In genomic region chr11:33542921-33543320, GRCh38 we compare ENCODE assay signal across 8 cellular contexts.
A peak's percentile ranks its signal among the peaks of the same experiment; 100 is the strongest.
DNase-seq lines count a peak whose midpoint lies in the region; ATAC-seq, FAIRE-seq and TF ChIP-seq lines count a peak whose summit lies in the region.

No MANE protein-coding gene starts in this region.

- CTCF ChIA-PET in activated CD8-positive, alpha-beta memory T cell treated with anti-CD3 and anti-CD28 coated beads, Interleukin-2, amount 10 ng/mL, durations not matched to agents 7 days and 5 days (lab: Charles Lee) = interaction anchor here (1.1 to 2.2 kb wide), 2 partner anchors 145 to 199 kb away, joined by 4 to 5 read pairs; no protein-coding TSS in a partner anchor

- no peak for ATAC-seq in activated CD8-positive, alpha-beta memory T cell treated with anti-CD3 and anti-CD28 coated beads, Interleukin-2, amount 10 ng/mL, durations not matched to agents 7 days and 5 days
- ATAC-seq in pancreas (peak; percentile 69 to 92 (median 80)), HG03354 (IDR thresholded peaks at IDR 0.05; ENCODE audit: poor library complexity, severe bottlenecking, unreplicated experiment) (no peak), natural killer cell (no peak)

- no peaks in the 10 kb centered on the region for H3K9me3 Mint-ChIP-seq in activated CD8-positive, alpha-beta memory T cell treated with anti-CD3 and anti-CD28 coated beads, Interleukin-2, amount 10 ng/mL, durations not matched to agents 7 days and 5 days (ENCODE audit: low read depth)
- no peaks in the 10 kb centered on the region for H3K9me3 Mint-ChIP-seq in natural killer cell

- no peaks in the 10 kb centered on the region for H3K9me3 ChIP-seq in pancreas

- H3K4me3 Mint-ChIP-seq in activated CD8-positive, alpha-beta memory T cell treated with anti-CD3 and anti-CD28 coated beads, Interleukin-2, amount 10 ng/mL, durations not matched to agents 7 days and 5 days = no peak overlapping the region
- no peak overlapping the region for H3K4me3 Mint-ChIP-seq in natural killer cell

- no peaks in the 10 kb centered on the region for H3K27me3 ChIP-seq in pancreas

- H3K4me1 ChIP-seq in pancreas = no peaks in the 10 kb centered on the region

- H3K36me3 Mint-ChIP-seq in activated CD8-positive, alpha-beta memory T cell treated with anti-CD3 and anti-CD28 coated beads, Interleukin-2, amount 10 ng/mL, durations not matched to agents 7 days and 5 days = no peaks in the 10 kb centered on the region
- no peaks in the 10 kb centered on the region for H3K36me3 Mint-ChIP-seq in natural killer cell

- H3K27ac Mint-ChIP-seq in activated CD8-positive, alpha-beta memory T cell treated with anti-CD3 and anti-CD28 coated beads, Interleukin-2, amount 10 ng/mL, durations not matched to agents 7 days and 5 days = no peak overlapping the region
- no peak overlapping the region for H3K27ac Mint-ChIP-seq in natural killer cell

- no peaks in the 10 kb centered on the region for H3K36me3 ChIP-seq in pancreas

- intact Hi-C loops in pancreas (cut with DNase I) = loop anchor here in 1 of 3 donors (10.0 kb wide), 1 partner anchor 202 kb away; no protein-coding TSS in a partner anchor
- intact Hi-C loops in natural killer cell (cut with micrococcal nuclease) = loop anchor here (1.0 kb wide), 1 partner anchor 199 kb away; no protein-coding TSS in a partner anchor

- H3K4me1 Mint-ChIP-seq in activated CD8-positive, alpha-beta memory T cell treated with anti-CD3 and anti-CD28 coated beads, Interleukin-2, amount 10 ng/mL, durations not matched to agents 7 days and 5 days = peaks cover 34% of the 10 kb centered on the region
- H3K4me1 Mint-ChIP-seq in natural killer cell = peaks cover 0 to 13% of the 10 kb centered on the region in 2 donors

- WGBS in pancreas, 2 donors = 41 to 47% methylated on average over 7 of the region's 7 CpGs

- peak; percentile 63 for TF ChIP-seq CTCF in foreskin fibroblast (IDR thresholded peaks at IDR 0.05; ENCODE audit: low read depth, low read length)
- TF ChIP-seq CTCF in pancreas (IDR thresholded peaks at IDR 0.05) = peak; percentile 36 to 57 (median 53)
- TF ChIP-seq CTCF in natural killer cell (IDR thresholded peaks at IDR 0.05) = no peak

- peaks cover 38% of the 10 kb centered on the region for H3K27me3 Mint-ChIP-seq in activated CD8-positive, alpha-beta memory T cell treated with anti-CD3 and anti-CD28 coated beads, Interleukin-2, amount 10 ng/mL, durations not matched to agents 7 days and 5 days
- peaks cover 12 to 19% of the 10 kb centered on the region in 2 donors for H3K27me3 Mint-ChIP-seq in natural killer cell (ENCODE audit: low read depth in 2 of 2)

- H3K4me3 ChIP-seq in foreskin fibroblast (ENCODE audit: low read depth in 1 of 2, low read length in 2 of 2) = no peak overlapping the region
- H3K4me3 ChIP-seq in pancreas = no peak overlapping the region

- no peak for FAIRE-seq in pancreas (lab: Jason Lieb, UNC)

- no peak overlapping the region for H3K27ac ChIP-seq in pancreas

- DNase-seq in NOMO-1 treated with DMSO at 0.1 percent for 48 hours (lab: John Stamatoyannopoulos, UW; ENCODE audit: unreplicated experiment) (peak; percentile 2), NOMO-1 treated with dmso at 0.1 percent for 144 hours (lab: John Stamatoyannopoulos, UW; ENCODE audit: unreplicated experiment) (no peak), M059J (ENCODE audit: low read depth) (peak; percentile 60), foreskin fibroblast (peak; percentile 31 to 69), pancreas (peak in 4 of 6 donors; percentile 32 to 75 (median 55)), natural killer cell (no peak)
- DNase-seq in activated CD8-positive, alpha-beta memory T cell treated with anti-CD3 and anti-CD28 coated beads, Interleukin-2, amount 10 ng/mL, durations not matched to agents 7 days and 5 days = peak; percentile 55

Comparison
In these comparisons a context has a peak if more than half of its experiments do, and no peak if none do; other contexts are left out.
1. DNase-seq: peak in NOMO-1 treated with DMSO at 0.1 percent for 48 hours (single experiment), M059J (single experiment), activated CD8-positive, alpha-beta memory T cell treated with anti-CD3 and anti-CD28 coated beads, Interleukin-2, amount 10 ng/mL, durations not matched to agents 7 days and 5 days (single experiment), foreskin fibroblast (2 of 2) and pancreas (4 of 6); none in NOMO-1 treated with dmso at 0.1 percent for 144 hours (single experiment) and natural killer cell (single experiment).
2. ATAC-seq: peak in pancreas (4 of 4); none in activated CD8-positive, alpha-beta memory T cell treated with anti-CD3 and anti-CD28 coated beads, Interleukin-2, amount 10 ng/mL, durations not matched to agents 7 days and 5 days (single experiment), HG03354 (single experiment) and natural killer cell (0 of 3).